ENCODE assay signal across 8 cellular contexts in the genomic region with DNA sequence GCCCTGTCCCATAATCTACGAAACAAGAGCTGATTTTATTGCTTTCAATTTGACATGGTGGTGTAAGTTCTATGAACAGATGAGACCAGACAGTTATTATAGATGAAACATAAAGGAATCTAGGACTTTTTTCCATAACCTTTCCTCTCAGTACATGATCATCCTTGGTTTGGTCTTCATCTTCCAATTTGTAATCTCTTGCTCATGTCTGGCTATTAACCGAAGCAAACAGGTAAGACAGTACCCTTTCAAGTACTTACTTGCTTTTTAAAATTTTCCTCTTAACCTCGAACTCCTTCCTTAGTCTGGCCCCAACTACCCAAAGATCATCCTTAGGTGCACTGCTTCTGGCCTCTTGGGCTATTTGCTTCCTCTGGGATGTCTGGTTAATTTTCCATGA. TPM values are rescaled to one million over a fixed set of nuclear protein-coding genes. Genes with fewer than 3 reads are reported as not detected.
A peak's percentile ranks its signal among the peaks of the same experiment; 100 is the strongest.
DNase-seq lines count a peak whose midpoint lies in the region; ATAC-seq and TF ChIP-seq lines count a peak whose summit lies in the region.

No MANE protein-coding gene starts in this region.

- TF ChIP-seq EP300 in upper lobe of left lung (IDR thresholded peaks at IDR 0.05), result no peak

- peaks cover 44% of the 10 kb centered on the region for H3K36me3 Mint-ChIP-seq in activated CD4-positive, alpha-beta T cell treated with anti-CD3 and anti-CD28 coated beads, Interleukin-2, amount 10 ng/mL, durations not matched to agents 7 days and 5 days (ENCODE audit: low read depth)
- peaks cover 44% of the 10 kb centered on the region for H3K36me3 Mint-ChIP-seq in activated CD4-positive, alpha-beta memory T cell treated with anti-CD3 and anti-CD28 coated beads, Interleukin-2, amount 10 ng/mL, durations not matched to agents 7 days and 5 days (ENCODE audit: low read depth)
- peaks cover 29% of the 10 kb centered on the region for H3K36me3 Mint-ChIP-seq in stimulated activated memory B cell treated with anti-CD40 and anti-IgM and Interleukin-4, amounts not matched to agents 10 μg/mL and 1 μg/mL and 100 μg/mL, for 72 hours

- no peaks in the 10 kb centered on the region for H3K9me3 ChIP-seq in upper lobe of left lung

- peaks cover 9 to 44% (median 31%) of the 10 kb centered on the region in 4 donors for H3K36me3 ChIP-seq in upper lobe of left lung

- intact Hi-C loops in left cardiac atrium (cut with DNase I), result no loop called here

- H3K27ac ChIP-seq in upper lobe of left lung, result peak overlapping the region in 1 of 4 donors; percentile 94

- POLR2A ChIA-PET in activated CD4-positive, alpha-beta T cell treated with anti-CD3 and anti-CD28 coated beads, Interleukin-2, amount 10 ng/mL, durations not matched to agents 7 days and 5 days (lab: Charles Lee), result no interaction called here
- POLR2A ChIA-PET in activated CD4-positive, alpha-beta memory T cell treated with anti-CD3 and anti-CD28 coated beads, Interleukin-2, amount 10 ng/mL, durations not matched to agents 7 days and 5 days (lab: Charles Lee), result interaction anchor here (1.1 to 2.9 kb wide), 4 partner anchors 10 to 155 kb away, joined by 4 to 11 read pairs (median 6); a partner anchor contains a TSS

- no peaks in the 10 kb centered on the region for H3K27me3 Mint-ChIP-seq in activated CD4-positive, alpha-beta T cell treated with anti-CD3 and anti-CD28 coated beads, Interleukin-2, amount 10 ng/mL, durations not matched to agents 7 days and 5 days
- no peaks in the 10 kb centered on the region for H3K27me3 Mint-ChIP-seq in activated CD4-positive, alpha-beta memory T cell treated with anti-CD3 and anti-CD28 coated beads, Interleukin-2, amount 10 ng/mL, durations not matched to agents 7 days and 5 days
- no peaks in the 10 kb centered on the region for H3K27me3 Mint-ChIP-seq in stimulated activated memory B cell treated with anti-CD40 and anti-IgM and Interleukin-4, amounts not matched to agents 10 μg/mL and 1 μg/mL and 100 μg/mL, for 72 hours

- no peak for ATAC-seq in stimulated activated memory B cell treated with anti-CD40 and anti-IgM and Interleukin-4, amounts not matched to agents 10 μg/mL and 1 μg/mL and 100 μg/mL, for 72 hours
- no peak for ATAC-seq in upper lobe of left lung (ENCODE audit: low FRiP score in 2 of 2)
- ATAC-seq in left cardiac atrium, result no peak
- ATAC-seq in HG03565 (IDR thresholded peaks at IDR 0.05; ENCODE audit: unreplicated experiment), result no peak

- no peaks in the 10 kb centered on the region for H3K9me3 Mint-ChIP-seq in activated CD4-positive, alpha-beta T cell treated with anti-CD3 and anti-CD28 coated beads, Interleukin-2, amount 10 ng/mL, durations not matched to agents 7 days and 5 days
- no peaks in the 10 kb centered on the region for H3K9me3 Mint-ChIP-seq in activated CD4-positive, alpha-beta memory T cell treated with anti-CD3 and anti-CD28 coated beads, Interleukin-2, amount 10 ng/mL, durations not matched to agents 7 days and 5 days
- no peaks in the 10 kb centered on the region for H3K9me3 Mint-ChIP-seq in stimulated activated memory B cell treated with anti-CD40 and anti-IgM and Interleukin-4, amounts not matched to agents 10 μg/mL and 1 μg/mL and 100 μg/mL, for 72 hours

- H3K4me1 ChIP-seq in upper lobe of left lung, result peaks cover 6 to 24% (median 16%) of the 10 kb centered on the region in 4 donors

- 92 to 96% methylated on average over 3 of the region's 3 CpGs for WGBS in upper lobe of left lung, 2 donors

- peak overlapping the region; percentile 81 for H3K4me3 Mint-ChIP-seq in activated CD4-positive, alpha-beta T cell treated with anti-CD3 and anti-CD28 coated beads, Interleukin-2, amount 10 ng/mL, durations not matched to agents 7 days and 5 days
- peak overlapping the region; percentile 77 for H3K4me3 Mint-ChIP-seq in activated CD4-positive, alpha-beta memory T cell treated with anti-CD3 and anti-CD28 coated beads, Interleukin-2, amount 10 ng/mL, durations not matched to agents 7 days and 5 days
- peak overlapping the region; percentile 85 for H3K4me3 Mint-ChIP-seq in stimulated activated memory B cell treated with anti-CD40 and anti-IgM and Interleukin-4, amounts not matched to agents 10 μg/mL and 1 μg/mL and 100 μg/mL, for 72 hours

- DNase-seq in activated CD4-positive, alpha-beta T cell treated with anti-CD3 and anti-CD28 coated beads, Interleukin-2, amount 10 ng/mL, durations not matched to agents 7 days and 5 days, result no peak
- no peak for DNase-seq in activated CD4-positive, alpha-beta T cell treated with anti-CD3 and anti-CD28 coated beads for 1 hour
- DNase-seq in activated CD4-positive, alpha-beta memory T cell treated with anti-CD3 and anti-CD28 coated beads, Interleukin-2, amount 10 ng/mL, durations not matched to agents 7 days and 5 days, result no peak
- DNase-seq in fibroblast of the aortic adventitia (ENCODE audit: low read depth) (no peak), upper lobe of left lung (no peak), left cardiac atrium (no peak)

- H3K27ac Mint-ChIP-seq in activated CD4-positive, alpha-beta T cell treated with anti-CD3 and anti-CD28 coated beads, Interleukin-2, amount 10 ng/mL, durations not matched to agents 7 days and 5 days, result peak overlapping the region; percentile 92
- peak overlapping the region; percentile 93 for H3K27ac Mint-ChIP-seq in activated CD4-positive, alpha-beta memory T cell treated with anti-CD3 and anti-CD28 coated beads, Interleukin-2, amount 10 ng/mL, durations not matched to agents 7 days and 5 days
- peak overlapping the region; percentile 97 for H3K27ac Mint-ChIP-seq in stimulated activated memory B cell treated with anti-CD40 and anti-IgM and Interleukin-4, amounts not matched to agents 10 μg/mL and 1 μg/mL and 100 μg/mL, for 72 hours

- H3K4me3 ChIP-seq in fibroblast of the aortic adventitia (ENCODE audit: low read depth, low read length) (peak overlapping the region; percentile 94), upper lobe of left lung (peak overlapping the region in 2 of 4 donors; percentile 79 to 83)

- CTCF ChIA-PET in activated CD4-positive, alpha-beta T cell treated with anti-CD3 and anti-CD28 coated beads, Interleukin-2, amount 10 ng/mL, durations not matched to agents 7 days and 5 days (lab: Charles Lee), result interaction anchor here (1.9 to 2.2 kb wide), 2 partner anchors 11 to 162 kb away, joined by 4 read pairs; no protein-coding TSS in a partner anchor
- CTCF ChIA-PET in activated CD4-positive, alpha-beta memory T cell treated with anti-CD3 and anti-CD28 coated beads, Interleukin-2, amount 10 ng/mL, durations not matched to agents 7 days and 5 days (lab: Charles Lee), result interaction anchor here (2.2 to 2.4 kb wide), 2 partner anchors 10 to 162 kb away, joined by 12 to 15 read pairs; no protein-coding TSS in a partner anchor

- no peaks in the 10 kb centered on the region for H3K27me3 ChIP-seq in upper lobe of left lung

- no peak for TF ChIP-seq POLR2A in upper lobe of left lung (IDR thresholded peaks at IDR 0.05)

- peaks cover 60% of the 10 kb centered on the region for H3K4me1 Mint-ChIP-seq in activated CD4-positive, alpha-beta T cell treated with anti-CD3 and anti-CD28 coated beads, Interleukin-2, amount 10 ng/mL, durations not matched to agents 7 days and 5 days
- H3K4me1 Mint-ChIP-seq in activated CD4-positive, alpha-beta memory T cell treated with anti-CD3 and anti-CD28 coated beads, Interleukin-2, amount 10 ng/mL, durations not matched to agents 7 days and 5 days, result peaks cover 55% of the 10 kb centered on the region
- peaks cover 53% of the 10 kb centered on the region for H3K4me1 Mint-ChIP-seq in stimulated activated memory B cell treated with anti-CD40 and anti-IgM and Interleukin-4, amounts not matched to agents 10 μg/mL and 1 μg/mL and 100 μg/mL, for 72 hours

- TF ChIP-seq CTCF in fibroblast of the aortic adventitia (IDR thresholded peaks at IDR 0.05; ENCODE audit: insufficient read depth, low read length) (no peak), upper lobe of left lung (IDR thresholded peaks at IDR 0.05) (no peak)

RNA-seq across cellular contexts. Expression of a gene that starts 1.2 kb away (rescaled TPM):
- 10 to 100 TPM; 18.6 to 22.3 TPM for total RNA-seq in activated CD4-positive, alpha-beta T cell treated with anti-CD3 and anti-CD28 coated beads, Interleukin-2, amount 10 ng/mL, durations not matched to agents 7 days and 5 days
- total RNA-seq in activated CD4-positive, alpha-beta memory T cell treated with anti-CD3 and anti-CD28 coated beads, Interleukin-2, amount 10 ng/mL, durations not matched to agents 7 days and 5 days, result 10 to 100 TPM; 21.8 to 23.0 TPM
- total RNA-seq in fibroblast of the aortic adventitia (ENCODE audit: low replicate concordance) (17.3 and 43.9 TPM in 2 replicates), upper lobe of left lung (10 to 100 TPM; 16.8 to 54.6 (median 37.3) TPM), left cardiac atrium (10 to 100 TPM; 34.9 to 37.1 TPM)

RNA-seq across cellular contexts. Expression of a gene that starts 6.1 kb away (rescaled TPM):
- 100 to 1,000 TPM in 1 of 2 experiments, 10 to 100 TPM in 1; 84.4 to 104 TPM for total RNA-seq in activated CD4-positive, alpha-beta T cell treated with anti-CD3 and anti-CD28 coated beads, Interleukin-2, amount 10 ng/mL, durations not matched to agents 7 days and 5 days
- 10 to 100 TPM; 87.7 to 88.6 TPM for total RNA-seq in activated CD4-positive, alpha-beta memory T cell treated with anti-CD3 and anti-CD28 coated beads, Interleukin-2, amount 10 ng/mL, durations not matched to agents 7 days and 5 days
- 208 and 588 TPM in 2 replicates for total RNA-seq in fibroblast of the aortic adventitia (ENCODE audit: low replicate concordance)
- total RNA-seq in upper lobe of left lung, result 100 to 1,000 TPM in 2 of 6 donors, 10 to 100 TPM in 4; 38.5 to 109 (median 62.5) TPM
- total RNA-seq in left cardiac atrium, result 10 to 100 TPM; 45.2 to 62.0 TPM

RNA-seq across cellular contexts. Expression of a gene that starts 7.5 kb away (rescaled TPM):
- 10 to 100 TPM; 72.6 to 73.3 TPM for total RNA-seq in activated CD4-positive, alpha-beta T cell treated with anti-CD3 and anti-CD28 coated beads, Interleukin-2, amount 10 ng/mL, durations not matched to agents 7 days and 5 days
- total RNA-seq in activated CD4-positive, alpha-beta memory T cell treated with anti-CD3 and anti-CD28 coated beads, Interleukin-2, amount 10 ng/mL, durations not matched to agents 7 days and 5 days, result 10 to 100 TPM; 84.5 to 85.1 TPM
- total RNA-seq in fibroblast of the aortic adventitia (ENCODE audit: low replicate concordance) (0.25 and 0.27 TPM in 2 replicates), upper lobe of left lung (1 to 10 TPM; 2.0 to 7.3 (median 5.8) TPM), left cardiac atrium (1 to 10 TPM; 3.2 to 5.0 TPM)

RNA-seq across cellular contexts. Expression of a gene that starts 8.9 kb away (rescaled TPM):
- total RNA-seq in activated CD4-positive, alpha-beta T cell treated with anti-CD3 and anti-CD28 coated beads, Interleukin-2, amount 10 ng/mL, durations not matched to agents 7 days and 5 days, result 10 to 100 TPM; 23.7 to 27.2 TPM
- 10 to 100 TPM; 29.2 to 31.4 TPM for total RNA-seq in activated CD4-positive, alpha-beta memory T cell treated with anti-CD3 and anti-CD28 coated beads, Interleukin-2, amount 10 ng/mL, durations not matched to agents 7 days and 5 days
- total RNA-seq in fibroblast of the aortic adventitia (ENCODE audit: low replicate concordance), result 0.57 and 2.1 TPM in 2 replicates
- 10 to 100 TPM; 15.4 to 36.7 (median 21.3) TPM for total RNA-seq in upper lobe of left lung
- 10 to 100 TPM; 11.7 to 15.0 TPM for total RNA-seq in left cardiac atrium

RNA-seq across cellular contexts. Expression of a gene that starts 20.9 kb away (rescaled TPM):
- total RNA-seq in activated CD4-positive, alpha-beta T cell treated with anti-CD3 and anti-CD28 coated beads, Interleukin-2, amount 10 ng/mL, durations not matched to agents 7 days and 5 days, result 1 to 10 TPM; 1.9 to 2.3 TPM
- total RNA-seq in activated CD4-positive, alpha-beta memory T cell treated with anti-CD3 and anti-CD28 coated beads, Interleukin-2, amount 10 ng/mL, durations not matched to agents 7 days and 5 days, result 1 to 10 TPM; 3.3 to 4.3 TPM
- total RNA-seq in fibroblast of the aortic adventitia (ENCODE audit: low replicate concordance) (0.45 TPM in 1 of 2 replicates, not detected in the other), upper lobe of left lung (1 to 10 TPM in 4 of 6 donors, under 1 TPM in 1, not detected in 1; 0.98 to 5.2 (median 2.5) TPM), left cardiac atrium (1 to 10 TPM in 1 of 2 donors, under 1 TPM in 1; 0.44 to 1.5 TPM)

Comparison
In these comparisons a context has a peak if more than half of its experiments do, and no peak if none do; other contexts are left out.
1. RNA of a gene that starts 7.5 kb away (total RNA-seq): 84.5 to 85.1 TPM in activated CD4-positive, alpha-beta memory T cell treated with anti-CD3 and anti-CD28 coated beads, Interleukin-2, amount 10 ng/mL, durations not matched to agents 7 days and 5 days and 72.6 to 73.3 TPM in activated CD4-positive, alpha-beta T cell treated with anti-CD3 and anti-CD28 coated beads, Interleukin-2, amount 10 ng/mL, durations not matched to agents 7 days and 5 days; 2.0 to 7.3 TPM in upper lobe of left lung, 3.2 to 5.0 TPM in left cardiac atrium and 0.25 to 0.27 TPM in fibroblast of the aortic adventitia; every median in the first group is over 4 times any median in the second.
2. Peak in every context shown above with its lines, with median percentiles within 50 percentile points of each other: H3K27ac Mint-ChIP-seq and H3K4me3 Mint-ChIP-seq.